Comparison of ENCODE assay signal across 17 cellular contexts in genomic region chr17:76307299-76307965, GRCh38.
"Had no signal": no experiment of that assay in that cellular context is flagged by ENCODE, and none has a peak within 500 bp of the region (broad histone marks: within the 10 kb centered on the region; RNA-seq: fewer than 3 reads in every experiment).

No MANE protein-coding gene starts in this region.

- H3K4me3 ChIP-seq: lower lobe of right lung, tibial artery had no signal

- DNase-seq: activated CD4-positive, alpha-beta T cell treated with anti-CD3 and anti-CD28 coated beads, Interleukin-2, amount 50 U/mL, for 4 hours; activated CD8-positive, alpha-beta memory T cell treated with anti-CD3 and anti-CD28 coated beads for 24 hours; activated CD8-positive, alpha-beta memory T cell treated with anti-CD3 and anti-CD28 coated beads, Interleukin-2, amount 50 U/mL, for 4 hours; activated naive CD4-positive, alpha-beta T cell treated with Interleukin-2 at 50 U/mL for 16 hours; activated naive CD8-positive, alpha-beta T cell treated with anti-CD3 and anti-CD28 coated beads for 36 hours; activated T-cell treated with anti-CD3 and anti-CD28 coated beads, Interleukin-2, amount 50 U/mL, for 4 hours; foreskin fibroblast; left colon; lower lobe of right lung; naive B cell; nucleus accumbens; stimulated activated CD4-positive, alpha-beta T cell treated with anti-CD3 and anti-CD28 coated beads, Interleukin-4, amount 100 ng/mL, for 24 hours; stimulated activated naive CD4-positive, alpha-beta T cell treated with Interleukin-2 at 50 U/mL for 16 hours; substantia nigra; T1000; tibial artery had no signal

- H3K27me3 ChIP-seq: tibial artery had no signal

- H3K4me1 ChIP-seq: lower lobe of right lung, tibial artery had no signal

- ATAC-seq: activated T-cell treated with anti-CD3 and anti-CD28 coated beads, Interleukin-2, amount 50 U/mL, for 4 hours; left colon; WTC11 had no signal

- H3K9me3 ChIP-seq: lower lobe of right lung, tibial artery had no signal

- H3K27ac ChIP-seq: lower lobe of right lung, tibial artery had no signal
